In the genomic region with DNA sequence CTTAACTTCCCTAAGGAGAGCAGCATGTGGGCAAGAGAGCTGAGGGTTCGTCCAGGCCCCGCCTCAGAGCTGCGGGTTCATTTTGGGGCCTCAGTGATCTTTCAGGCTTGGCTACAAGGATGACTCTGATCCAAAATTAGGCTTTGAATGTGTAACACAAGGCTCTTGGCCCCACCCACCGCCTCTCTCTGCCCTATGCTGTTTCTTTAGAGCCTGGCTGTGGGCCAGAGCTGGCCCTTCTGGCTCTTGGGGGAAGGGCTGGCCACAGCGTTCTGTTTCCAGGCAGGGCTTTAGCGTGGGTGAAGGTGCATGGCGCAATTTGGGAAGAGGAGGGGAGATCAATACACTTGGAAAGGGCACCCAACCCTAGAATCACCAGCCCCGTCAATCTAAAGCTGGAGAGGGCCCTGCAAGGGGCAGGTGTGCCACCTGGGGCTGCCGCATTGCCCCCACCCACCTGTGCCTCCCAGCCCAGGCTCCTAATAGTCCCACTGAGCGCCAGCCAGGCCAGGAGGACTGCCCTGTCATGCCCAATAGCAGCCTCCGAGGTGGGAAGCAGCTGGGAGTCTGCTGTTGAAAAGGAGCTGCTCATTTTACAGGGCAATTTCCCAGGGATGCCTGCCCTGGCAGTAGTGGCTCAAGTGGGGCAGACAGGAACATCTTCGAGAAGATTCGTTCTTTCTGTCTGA, we compare ENCODE assay signal across 8 cellular contexts.
DNase-seq lines count a peak whose midpoint lies in the region; ATAC-seq and TF ChIP-seq lines count a peak whose summit lies in the region.

No MANE protein-coding gene starts in this region.

- peak overlapping the region; percentile 89 for H2BK20ac ChIP-seq in IMR-90 (ENCODE audit: low read depth, low read length)

- no peaks in the 10 kb centered on the region for H3K79me1 ChIP-seq in IMR-90 (ENCODE audit: low read depth in 1 of 2, low read length in 2 of 2)

- POLR2A ChIA-PET in IMR-90 (lab: Charles Lee; ENCODE audit: unreplicated experiment) = interaction anchor here (0.6 to 1.3 kb wide), 2 partner anchors 16 to 80 kb away, joined by 3 read pairs; no protein-coding TSS in a partner anchor
- POLR2A ChIA-PET in Caco-2 (lab: Charles Lee) = no interaction called here

- H2BK120ac ChIP-seq in IMR-90 (ENCODE audit: low read depth, low read length) = peak overlapping the region; percentile 97

- H3K9me1 ChIP-seq in IMR-90 (ENCODE audit: insufficient read depth, low read length) = peaks cover 33% of the 10 kb centered on the region

- TF ChIP-seq POLR2A in IMR-90 (IDR thresholded peaks at IDR 0.05; ENCODE audit: low read depth, low read length) (no peak), uterus (IDR thresholded peaks at IDR 0.05) (no peak)

- H3K56ac ChIP-seq in IMR-90 (ENCODE audit: extremely low read depth, insufficient read depth, low read length) = peak overlapping the region; percentile 84; the same call in 1 of the 2 replicates

- H3K4me3 Mint-ChIP-seq in Caco-2 (ENCODE audit: unreplicated experiment) = no peak overlapping the region
- H3K4me3 Mint-ChIP-seq in effector memory CD8-positive, alpha-beta T cell = no peak overlapping the region

- TF ChIP-seq CTCF in IMR-90 (conservative IDR thresholded peaks at IDR 0.05; ENCODE audit: low read depth, low read length) (no peak), dorsolateral prefrontal cortex (IDR thresholded peaks at IDR 0.05 in 54 of 56, conservative IDR thresholded peaks at IDR 0.05 in 2 of 56; ENCODE audit: low read depth in 1 of 56, partially characterized antibody in 56 of 56) (no peak), uterus (IDR thresholded peaks at IDR 0.05) (no peak), Caco-2 (IDR thresholded peaks at IDR 0.05; ENCODE audit: insufficient read depth in 1 of 2, low read depth in 1 of 2, low read length in 1 of 2, severe bottlenecking in 1 of 2, unreplicated experiment in 1 of 2) (no peak)

- H2AFZ ChIP-seq in IMR-90 (replicated peaks; ENCODE audit: low read length, poor library complexity) = peak overlapping the region; percentile 85

- H3K9me3 Mint-ChIP-seq in Caco-2 (ENCODE audit: unreplicated experiment) = no peaks in the 10 kb centered on the region
- H3K9me3 Mint-ChIP-seq in effector memory CD8-positive, alpha-beta T cell = no peaks in the 10 kb centered on the region

- H2AK9ac ChIP-seq in IMR-90 (replicated peaks; ENCODE audit: low read depth, low read length, poor library complexity) = peak overlapping the region; percentile 94

- CTCF ChIA-PET in IMR-90 (lab: Yijun Ruan, JAX) = interaction anchor here (0.6 to 2.0 kb wide), 4 partner anchors 15 to 504 kb away, joined by 3 to 6 read pairs (median 3); no protein-coding TSS in a partner anchor
- CTCF ChIA-PET in Caco-2 (lab: Charles Lee) = no interaction called here

- peak overlapping the region; percentile 98 for H3K4ac ChIP-seq in IMR-90 (ENCODE audit: low read depth, low read length)

- intact Hi-C loops in IMR-90 (cut with micrococcal nuclease) = loop anchor here (5.0 kb wide), 1 partner anchor 581 kb away; no protein-coding TSS in a partner anchor
- intact Hi-C loops in dorsolateral prefrontal cortex (cut with DNase I) = loop anchor here in 1 of 2 donors (5.0 kb wide), 2 partner anchors 86 to 141 kb away; a partner anchor contains a TSS
- intact Hi-C loops in uterus (cut with DNase I; ENCODE audit: low total_unique reads) = no loop called here
- intact Hi-C loops in Caco-2 (cut with micrococcal nuclease; ENCODE audit: unreplicated experiment) = no loop called here

- H3K27me3 Mint-ChIP-seq in Caco-2 (ENCODE audit: insufficient read depth, unreplicated experiment) = no peaks in the 10 kb centered on the region
- peaks cover 41 to 42% of the 10 kb centered on the region in 2 donors for H3K27me3 Mint-ChIP-seq in effector memory CD8-positive, alpha-beta T cell

- peak overlapping the region; percentile 87 for H3K27ac ChIP-seq in IMR-90 (ENCODE audit: insufficient read depth, low read length)
- H3K27ac ChIP-seq in dorsolateral prefrontal cortex = peak overlapping the region in 58 of 59 donors; percentile 40 to 94 (median 84)
- peak overlapping the region; percentile 80 for H3K27ac ChIP-seq in mesodermal cell (ENCODE audit: low read depth, low read length, severe bottlenecking)
- H3K27ac ChIP-seq in uterus = peak overlapping the region; percentile 88 to 92

- H3K14ac ChIP-seq in IMR-90 (replicated peaks; ENCODE audit: low read depth, low read length) = peak overlapping the region; percentile 96

- H3K27me3 ChIP-seq in IMR-90 (ENCODE audit: control insufficient read depth, insufficient read depth, low read length) (no peaks in the 10 kb centered on the region), dorsolateral prefrontal cortex (no peaks in the 10 kb centered on the region), uterus (no peaks in the 10 kb centered on the region), Caco-2 (replicated peaks; ENCODE audit: control insufficient read depth, insufficient read depth, low read length) (no peaks in the 10 kb centered on the region)

- DNase-seq in IMR-90 = peak; percentile 77
- peak; percentile 83 to 89 for DNase-seq in NOMO-1 (lab: John Stamatoyannopoulos, UW; ENCODE audit: unreplicated experiment in 2 of 2)
- peak in 8 of 10 donors; percentile 48 to 89 (median 60) for DNase-seq in dorsolateral prefrontal cortex
- peak; percentile 90 to 93 for DNase-seq in uterus
- DNase-seq in Caco-2 = no peak
- no peak for DNase-seq in effector memory CD8-positive, alpha-beta T cell

- no CpG with 5 or more reads among the region's 13 CpGs for WGBS in IMR-90 (ENCODE audit: extremely low coverage in 2 of 2, insufficient read length in 1 of 2), 2 experiments
- WGBS in mesodermal cell (ENCODE audit: insufficient coverage in 2 of 2), 2 experiments = 49 to 63% methylated on average over 9 to 12 of the region's 13 CpGs

- H3K9ac ChIP-seq in IMR-90 (ENCODE audit: low read depth, low read length) = peak overlapping the region; percentile 57

- dilution Hi-C loops in IMR-90 (cut with HindIII; ENCODE audit: low sequenced_read_pairs, unreplicated experiment) = no loop called here

- peak overlapping the region; percentile 93; the same call in 1 of the 2 replicates for H3K23ac ChIP-seq in IMR-90 (ENCODE audit: low read depth, low read length)

- peak overlapping the region; percentile 2; the same call in 1 of the 2 replicates for H3K4me2 ChIP-seq in IMR-90 (ENCODE audit: low read depth, low read length)

- peak overlapping the region; percentile 81 for H2BK5ac ChIP-seq in IMR-90 (ENCODE audit: low read depth, low read length, poor library complexity, severe bottlenecking)

- H4K20me1 ChIP-seq in IMR-90 (ENCODE audit: insufficient read depth, low read length) = no peaks in the 10 kb centered on the region

- peak overlapping the region; percentile 97 for H4K91ac ChIP-seq in IMR-90 (ENCODE audit: insufficient read depth, low read depth, low read length)

- peak overlapping the region; percentile 67 for H3K18ac ChIP-seq in IMR-90 (ENCODE audit: low read depth, low read length)

- H4K8ac ChIP-seq in IMR-90 (ENCODE audit: low read depth in 2 of 2, low read length in 2 of 2) = peak overlapping the region; percentile 90 to 93

- ATAC-seq in IMR-90 (ENCODE audit: low read depth) = peak; percentile 68
- ATAC-seq in GM21447 (IDR thresholded peaks at IDR 0.05; ENCODE audit: unreplicated experiment) = no peak
- no peak for ATAC-seq in effector memory CD8-positive, alpha-beta T cell (replicated peaks)

- TF ChIP-seq RAD21 in IMR-90 (IDR thresholded peaks at IDR 0.05; ENCODE audit: low read length) = no peak

- peak overlapping the region; percentile 93 for H2AK5ac ChIP-seq in IMR-90 (ENCODE audit: low read depth, low read length)

- peaks cover 21% of the 10 kb centered on the region for H3K4me1 Mint-ChIP-seq in Caco-2 (ENCODE audit: low read depth, unreplicated experiment)
- peaks cover 3 to 7% of the 10 kb centered on the region in 2 donors for H3K4me1 Mint-ChIP-seq in effector memory CD8-positive, alpha-beta T cell (ENCODE audit: low read depth in 2 of 2)

- H3K9me3 ChIP-seq in IMR-90 (ENCODE audit: control insufficient read depth, insufficient read depth, low read length) (no peaks in the 10 kb centered on the region), mesodermal cell (ENCODE audit: control insufficient read depth, low read length) (no peaks in the 10 kb centered on the region), uterus (no peaks in the 10 kb centered on the region), Caco-2 (no peaks in the 10 kb centered on the region)

- no peaks in the 10 kb centered on the region for H3K36me3 Mint-ChIP-seq in Caco-2 (ENCODE audit: insufficient read depth, unreplicated experiment)
- no peaks in the 10 kb centered on the region for H3K36me3 Mint-ChIP-seq in effector memory CD8-positive, alpha-beta T cell (ENCODE audit: insufficient read depth)

- no TSS peak for BruUV-seq in IMR-90 (replicated peaks; lab: Mats Ljungman, UMichigan)
- no TSS peak for BruUV-seq in Caco-2 (replicated peaks; lab: Mats Ljungman, UMichigan)

- H3K4me1 ChIP-seq in IMR-90 (ENCODE audit: control insufficient read depth, insufficient read depth, low read length) (peaks cover 28% of the 10 kb centered on the region), mesodermal cell (ENCODE audit: control insufficient read depth, insufficient read depth, low read length, poor library complexity, severe bottlenecking) (peaks cover 28% of the 10 kb centered on the region), uterus (peaks cover 13 to 16% of the 10 kb centered on the region in 2 donors), Caco-2 (peaks cover 7% of the 10 kb centered on the region; the same call in 1 of the 2 replicates)

- H3K27ac Mint-ChIP-seq in Caco-2 (ENCODE audit: unreplicated experiment) = no peak overlapping the region
- H3K27ac Mint-ChIP-seq in effector memory CD8-positive, alpha-beta T cell = no peak overlapping the region

- H3K4me3 ChIP-seq in IMR-90 (ENCODE audit: insufficient read depth, low read depth, low read length) (no peak overlapping the region), dorsolateral prefrontal cortex (peak overlapping the region in 43 of 59 donors; percentile 1 to 61 (median 38)), mesodermal cell (ENCODE audit: extremely low read depth, insufficient read depth, low read length, poor library complexity, severe bottlenecking) (no peak overlapping the region), uterus (no peak overlapping the region), Caco-2 (ENCODE audit: low read depth, low read length) (no peak overlapping the region)

- peak overlapping the region; percentile 61 for H4K5ac ChIP-seq in IMR-90 (ENCODE audit: low read depth, low read length)

- in situ Hi-C loops in IMR-90 (cut with MboI; ENCODE audit: low sequenced_read_pairs) = loop anchor here (10.0 kb wide), 1 partner anchor 74 kb away; no protein-coding TSS in a partner anchor

- H3K36me3 ChIP-seq in IMR-90 (ENCODE audit: control insufficient read depth, insufficient read depth, low read length) (no peaks in the 10 kb centered on the region), mesodermal cell (ENCODE audit: control insufficient read depth, insufficient read depth, low read length) (no peaks in the 10 kb centered on the region), uterus (no peaks in the 10 kb centered on the region), Caco-2 (ENCODE audit: control insufficient read depth, insufficient read depth, low read length) (no peaks in the 10 kb centered on the region)

- H2BK15ac ChIP-seq in IMR-90 (ENCODE audit: low read depth, low read length) = peak overlapping the region; percentile 83; the same call in 2 of the 3 replicates

TF ChIP-seq in IMR-90, 13 proteins besides CTCF, POLR2A, EP300 and RAD21 (continues in another document):
- no peak for TF ChIP-seq BHLHE40 (IDR thresholded peaks at IDR 0.05; ENCODE audit: low read depth, low read length)

Comparison
In these comparisons a context has a peak if more than half of its experiments do, and no peak if none do; other contexts are left out.
1. DNase-seq: peak in IMR-90 (single experiment), NOMO-1 (2 of 2), dorsolateral prefrontal cortex (8 of 10) and uterus (2 of 2); none in Caco-2 (0 of 2) and effector memory CD8-positive, alpha-beta T cell (0 of 3).
2. H3K4me3 ChIP-seq: peak in dorsolateral prefrontal cortex (43 of 59); none in IMR-90 (single experiment), mesodermal cell (single experiment), uterus (0 of 2) and Caco-2 (single experiment).
3. Peak in every context shown above with its lines, with median percentiles within 50 percentile points of each other: H3K27ac ChIP-seq.